Comparison of ENCODE assay signal across 15 cellular contexts in genomic region chr11:86719781-86720463, GRCh38. TPM values are rescaled to one million over a fixed set of nuclear protein-coding genes. Genes with fewer than 3 reads are reported as not detected.
DNase-seq lines count a peak whose midpoint lies in the region; ATAC-seq, FAIRE-seq and TF ChIP-seq lines count a peak whose summit lies in the region.
"Had no signal": no experiment of that assay in that cellular context is flagged by ENCODE, and none has a peak within 500 bp of the region (broad histone marks: within the 10 kb centered on the region; RNA-seq: fewer than 3 reads in every experiment).

No MANE protein-coding gene starts in this region.

- H3K4me1 Mint-ChIP-seq in astrocyte (ENCODE audit: low read depth, unreplicated experiment) (peaks cover 52% of the 10 kb centered on the region), natural killer cell (no peaks in the 10 kb centered on the region)
- H3K4me1 Mint-ChIP-seq in stimulated activated naive B cell treated with anti-CD40 and anti-IgM and Interleukin-4, amounts not matched to agents 10 μg/mL and 1 μg/mL and 100 μg/mL, for 72 hours: no peaks in the 10 kb centered on the region

- peak overlapping the region; percentile 44 for H3K9ac ChIP-seq in astrocyte (ENCODE audit: low read length)

- H3K36me3 Mint-ChIP-seq in astrocyte (ENCODE audit: low read depth, unreplicated experiment) (no peaks in the 10 kb centered on the region), natural killer cell (peaks cover 18% of the 10 kb centered on the region)
- no peaks in the 10 kb centered on the region for H3K36me3 Mint-ChIP-seq in stimulated activated naive B cell treated with anti-CD40 and anti-IgM and Interleukin-4, amounts not matched to agents 10 μg/mL and 1 μg/mL and 100 μg/mL, for 72 hours

- peak overlapping the region; percentile 76 for H3K27ac ChIP-seq in astrocyte (ENCODE audit: low read depth, low read length)

- H3K79me2 ChIP-seq in astrocyte (ENCODE audit: insufficient read depth, low read length): no peaks in the 10 kb centered on the region

- peaks cover 7% of the 10 kb centered on the region for H3K9me3 Mint-ChIP-seq in astrocyte (ENCODE audit: unreplicated experiment)
- peaks cover 7 to 15% of the 10 kb centered on the region in 2 donors for H3K9me3 Mint-ChIP-seq in stimulated activated naive B cell treated with anti-CD40 and anti-IgM and Interleukin-4, amounts not matched to agents 10 μg/mL and 1 μg/mL and 100 μg/mL, for 72 hours
- H3K9me3 Mint-ChIP-seq in natural killer cell: peaks cover 2 to 8% of the 10 kb centered on the region in 2 donors

- ATAC-seq in Right ventricle myocardium superior (ENCODE audit: poor library complexity) (no peak), natural killer cell (no peak)
- ATAC-seq in stimulated activated naive B cell treated with anti-CD40 and anti-IgM and Interleukin-4, amounts not matched to agents 10 μg/mL and 1 μg/mL and 100 μg/mL, for 72 hours (replicated peaks): no peak

- no peaks in the 10 kb centered on the region for H3K36me3 ChIP-seq in astrocyte (ENCODE audit: insufficient read depth, low read length)

- intact Hi-C loops in Right ventricle myocardium superior (cut with DNase I) (no loop called here), natural killer cell (cut with micrococcal nuclease) (no loop called here)

- TF ChIP-seq CTCF in astrocyte (IDR thresholded peaks at IDR 0.05; ENCODE audit: insufficient read depth, low read depth, low read length) (no peak), natural killer cell (IDR thresholded peaks at IDR 0.05) (no peak)

- H3K4me3 ChIP-seq in astrocyte (ENCODE audit: insufficient read depth, low read depth, low read length): no peak overlapping the region

- no peaks in the 10 kb centered on the region for H3K27me3 ChIP-seq in astrocyte (ENCODE audit: insufficient read depth, low read length)

- peak overlapping the region; percentile 48 for H3K4me2 ChIP-seq in astrocyte (ENCODE audit: low read length)

- no peak overlapping the region for H2AFZ ChIP-seq in astrocyte (ENCODE audit: low read depth, low read length)

- DNase-seq in A172 (ENCODE audit: low spot score) (peak; percentile 93), HS-5 (ENCODE audit: low read depth) (peak; percentile 93), astrocyte (ENCODE audit: low read depth) (peak; percentile 97), hepatic stellate cell (ENCODE audit: low spot score) (peak; percentile 53), Right ventricle myocardium superior (no peak), NCI-H2171 treated with DMSO at 0.1 percent for 48 hours (lab: John Stamatoyannopoulos, UW) (no peak), natural killer cell (no peak)
- no peak for DNase-seq in stimulated activated naive B cell treated with anti-CD40 and anti-IgM and Interleukin-4, amounts not matched to agents 10 μg/mL and 1 μg/mL and 100 μg/mL, for 72 hours
- DNase-seq: activated T-cell treated with anti-CD3 and anti-CD28 coated beads, Interleukin-2, amount 50 U/mL, for 1 hour; AML-193; central memory CD4-positive, alpha-beta T cell; hippocampal formation; NCI-H1436; small intestine had no signal

- H4K20me1 ChIP-seq in astrocyte (ENCODE audit: insufficient read depth, low read length): no peaks in the 10 kb centered on the region

- peak overlapping the region; percentile 62 for H3K4me3 Mint-ChIP-seq in astrocyte (ENCODE audit: unreplicated experiment)
- no peak overlapping the region for H3K4me3 Mint-ChIP-seq in stimulated activated naive B cell treated with anti-CD40 and anti-IgM and Interleukin-4, amounts not matched to agents 10 μg/mL and 1 μg/mL and 100 μg/mL, for 72 hours
- H3K4me3 Mint-ChIP-seq in natural killer cell: no peak overlapping the region

- no peaks in the 10 kb centered on the region for H3K9me3 ChIP-seq in astrocyte (ENCODE audit: insufficient read depth, low read depth, low read length)

- FAIRE-seq in astrocyte (lab: Jason Lieb, UNC): peak; percentile 100
- FAIRE-seq: small intestine, TTC549 had no signal

- peak overlapping the region; percentile 99 for H3K27ac Mint-ChIP-seq in astrocyte (ENCODE audit: unreplicated experiment)
- no peak overlapping the region for H3K27ac Mint-ChIP-seq in stimulated activated naive B cell treated with anti-CD40 and anti-IgM and Interleukin-4, amounts not matched to agents 10 μg/mL and 1 μg/mL and 100 μg/mL, for 72 hours
- H3K27ac Mint-ChIP-seq in natural killer cell: no peak overlapping the region

- H3K27me3 Mint-ChIP-seq in astrocyte (ENCODE audit: low read depth, unreplicated experiment) (no peaks in the 10 kb centered on the region), natural killer cell (ENCODE audit: low read depth in 2 of 2) (peaks cover 13 to 33% of the 10 kb centered on the region in 2 donors)
- no peaks in the 10 kb centered on the region for H3K27me3 Mint-ChIP-seq in stimulated activated naive B cell treated with anti-CD40 and anti-IgM and Interleukin-4, amounts not matched to agents 10 μg/mL and 1 μg/mL and 100 μg/mL, for 72 hours

- H3K4me1 ChIP-seq in astrocyte (ENCODE audit: insufficient read depth, low read length): peaks cover 17% of the 10 kb centered on the region

RNA-seq across cellular contexts. Expression of gene ME3, which starts 47.5 kb away (rescaled TPM):
- 0.72 and 4.2 TPM in 2 replicates for total RNA-seq in A172 (2014; rRNA removed; shearing (Covaris generic))
- total RNA-seq in astrocyte (26.5 and 28.6 TPM in 2 replicates), Right ventricle myocardium superior (30.4 TPM), natural killer cell (1 to 10 TPM; 5.2 to 7.5 (median 6.9) TPM)

Comparison
In these comparisons a context has a peak if more than half of its experiments do, and no peak if none do; other contexts are left out.
1. DNase-seq: peak in A172 (single experiment), HS-5 (single experiment), astrocyte (single experiment) and hepatic stellate cell (single experiment); none in Right ventricle myocardium superior (single experiment), stimulated activated naive B cell treated with anti-CD40 and anti-IgM and Interleukin-4, amounts not matched to agents 10 μg/mL and 1 μg/mL and 100 μg/mL, for 72 hours (single experiment), NCI-H2171 treated with DMSO at 0.1 percent for 48 hours (single experiment) and natural killer cell (single experiment).